ENCODE assay signal across 24 cellular contexts in genomic region chrX:113422323-113422722, GRCh38.
"Had no signal": no experiment of that assay in that cellular context is flagged by ENCODE, and none has a peak within 500 bp of the region (broad histone marks: within the 10 kb centered on the region; RNA-seq: fewer than 3 reads in every experiment).

No MANE protein-coding gene starts in this region.

- H3K4me3 ChIP-seq: MG63 had no signal

- H3K27me3 ChIP-seq: MG63 had no signal

- H3K9me3 ChIP-seq: MG63, SK-N-SH had no signal

- H3K27ac ChIP-seq: RWPE1 had no signal

- H3K9ac ChIP-seq: SK-N-SH had no signal

- ATAC-seq: HepG2, Panc1, PC-3 had no signal

- DNase-seq: IMR-90, Karpas-422, KG1, MG63, NCI-H1092, NCI-H1105 treated with DMSO at 0.1 percent for 48 hours, NCI-H1417 treated with DMSO at 0.1 percent for 48 hours, NCI-H146, NCI-H1694 treated with DMSO at 0.1 percent for 48 hours, NCI-H1930, NCI-H2081, NCI-H2107, NCI-H226, NCI-H446, NCI-H510A, NCI-H524 treated with DMSO at 0.1 percent for 48 hours, NCI-H69, NCI-H774, PC-3, SHP77, SK-N-SH had no signal

- H3K4me2 ChIP-seq: SK-N-SH had no signal

- H3K36me3 ChIP-seq: MG63 had no signal
